ENCODE assay signal across 19 cellular contexts in genomic region chr12:75890660-75891059, GRCh38.
DNase-seq lines count a peak whose midpoint lies in the region; ATAC-seq, FAIRE-seq and TF ChIP-seq lines count a peak whose summit lies in the region.
"Had no signal": no experiment of that assay in that cellular context is flagged by ENCODE, and none has a peak within 500 bp of the region (broad histone marks: within the 10 kb centered on the region; RNA-seq: fewer than 3 reads in every experiment).

No MANE protein-coding gene starts in this region.

- no peak for DNase-seq in HCT116 (ENCODE audit: low read depth, low spot score)
- no peak for DNase-seq in suprapubic skin (ENCODE audit: low spot score in 2 of 2)
- DNase-seq in glutamatergic neuron: no peak
- DNase-seq in RCC 7860 (ENCODE audit: low spot score): no peak
- no peak for DNase-seq in hepatic stellate cell (ENCODE audit: low spot score)
- DNase-seq: CD8-positive, alpha-beta memory T cell; DMS 273 treated with DMSO at 0.1 percent for 48 hours; GOT3; HFFc6; NCI-H1092 treated with DMSO at 0.1 percent for 48 hours; NCI-H1694 treated with DMSO at 0.1 percent for 48 hours; NCI-H446; NCI-H774 had no signal

- H3K9me3 Mint-ChIP-seq in brain (peaks cover 0 to 3% (median 0%) of the 10 kb centered on the region in 5 experiments), glutamatergic neuron (ENCODE audit: unreplicated experiment) (peaks cover 3% of the 10 kb centered on the region)
- H3K9me3 Mint-ChIP-seq: CD8-positive, alpha-beta memory T cell; HFFc6 had no signal

- RAD21 ChIA-PET in HCT116 (lab: Charles Lee; ENCODE audit: low non-redundant PET in 1 of 2, low total read pairs in 2 of 2, uncharacterized antibody in 2 of 2, unreplicated experiment in 2 of 2): no interaction called here

- TSS peak; percentile 43 for BruUV-seq in HCT116 (replicated peaks; lab: Mats Ljungman, UMichigan)

- H3K4me1 Mint-ChIP-seq in brain (peaks cover 42% of the 10 kb centered on the region), glutamatergic neuron (ENCODE audit: low read depth, unreplicated experiment) (peaks cover 11% of the 10 kb centered on the region)
- H3K4me1 Mint-ChIP-seq: CD8-positive, alpha-beta memory T cell had no signal

- H3K36me3 ChIP-seq in HCT116 (ENCODE audit: control insufficient read depth in 1 of 2, insufficient read depth in 2 of 2, low read length in 2 of 2): no peaks in the 10 kb centered on the region
- no peaks in the 10 kb centered on the region for H3K36me3 ChIP-seq in neural cell (ENCODE audit: insufficient read depth, low read length)
- H3K36me3 ChIP-seq in suprapubic skin: no peaks in the 10 kb centered on the region
- H3K36me3 ChIP-seq: SJSA1 had no signal

- H3K27me3 ChIP-seq in HCT116 (ENCODE audit: insufficient read depth, low read length) (no peaks in the 10 kb centered on the region), neural cell (ENCODE audit: insufficient read depth, low read depth, low read length) (no peaks in the 10 kb centered on the region), suprapubic skin (no peaks in the 10 kb centered on the region)
- H3K27me3 ChIP-seq: SJSA1 had no signal

- H3K79me2 ChIP-seq in HCT116 (ENCODE audit: insufficient read depth, low read length): no peaks in the 10 kb centered on the region
- H3K79me2 ChIP-seq in neural cell (replicated peaks; ENCODE audit: insufficient read depth, low read length): no peaks in the 10 kb centered on the region

- H3K9ac ChIP-seq in HCT116 (ENCODE audit: low read length): peak overlapping the region; percentile 56
- no peak overlapping the region for H3K9ac ChIP-seq in neural cell (ENCODE audit: low read length)

- TF ChIP-seq RAD21 in HCT116 (IDR thresholded peaks at IDR 0.05; ENCODE audit: low read depth) (no peak), neural cell (conservative IDR thresholded peaks at IDR 0.05) (no peak)

- H3K27me3 Mint-ChIP-seq in brain (peaks cover 3% of the 10 kb centered on the region), glutamatergic neuron (ENCODE audit: unreplicated experiment) (no peaks in the 10 kb centered on the region)

- intact Hi-C loops in HCT116 (cut with micrococcal nuclease): loop anchor here (5.0 kb wide), 1 partner anchor 132 kb away; no protein-coding TSS in a partner anchor

- H2AFZ ChIP-seq in HCT116 (ENCODE audit: low read depth, low read length, poor library complexity, severe bottlenecking): no peak overlapping the region
- H2AFZ ChIP-seq in neural cell (ENCODE audit: low read depth, low read length): no peak overlapping the region

- no peaks in the 10 kb centered on the region for H3K9me2 ChIP-seq in HCT116 (ENCODE audit: insufficient read depth)
- H3K9me2 ChIP-seq in neural cell (ENCODE audit: insufficient read depth, low read length): no peaks in the 10 kb centered on the region

- peak overlapping the region; percentile 94 for H3K27ac ChIP-seq in HCT116 (ENCODE audit: low read depth, low read length)
- H3K27ac ChIP-seq in neural cell (ENCODE audit: low read length): peak overlapping the region; percentile 89
- peak overlapping the region; percentile 37 for H3K27ac ChIP-seq in suprapubic skin
- H3K27ac ChIP-seq: SJSA1 had no signal

- H3K4me1 ChIP-seq in HCT116 (ENCODE audit: control insufficient read depth in 1 of 2, insufficient read depth in 2 of 2, low read length in 2 of 2) (peaks cover 70 to 82% of the 10 kb centered on the region in 2 experiments), suprapubic skin (peaks cover 8% of the 10 kb centered on the region)

- TF ChIP-seq POLR2A in HCT116 (IDR thresholded peaks at IDR 0.05; ENCODE audit: borderline replicate concordance, extremely low read depth, insufficient read depth, insufficient read length): no peak
- no peak for TF ChIP-seq POLR2A in suprapubic skin (IDR thresholded peaks at IDR 0.05)

- no peaks in the 10 kb centered on the region for H3K9me3 ChIP-seq in HCT116 (ENCODE audit: control insufficient read depth in 1 of 2, insufficient read depth in 1 of 2, low read depth in 1 of 2, low read length in 2 of 2)
- H3K9me3 ChIP-seq in neural cell (ENCODE audit: low read length): no peaks in the 10 kb centered on the region
- H3K9me3 ChIP-seq in suprapubic skin: no peaks in the 10 kb centered on the region
- H3K9me3 ChIP-seq: SJSA1 had no signal

- POLR2A ChIA-PET in HCT116 (lab: Charles Lee): interaction anchor here (0.7 to 1.3 kb wide), 2 partner anchors 53 to 230 kb away, joined by 3 read pairs; no protein-coding TSS in a partner anchor

- H3K36me3 Mint-ChIP-seq in brain: no peaks in the 10 kb centered on the region
- no peaks in the 10 kb centered on the region for H3K36me3 Mint-ChIP-seq in glutamatergic neuron (ENCODE audit: unreplicated experiment)
- H3K36me3 Mint-ChIP-seq: CD8-positive, alpha-beta memory T cell had no signal

- ATAC-seq in HCT116 (no peak), GM21390 (IDR thresholded peaks at IDR 0.05; ENCODE audit: unreplicated experiment) (no peak)
- ATAC-seq: K562 had no signal

- H3K4me2 ChIP-seq in HCT116 (ENCODE audit: low read length) (peak overlapping the region; percentile 53), neural cell (ENCODE audit: low read length) (no peak overlapping the region)

- no peak for FAIRE-seq in RCC 7860 (lab: Jason Lieb, UNC)
- FAIRE-seq: HTR-8/SVneo had no signal

- TF ChIP-seq CTCF in HCT116 (IDR thresholded peaks at IDR 0.05 in 2 of 3, conservative IDR thresholded peaks at IDR 0.05 in 1 of 3; ENCODE audit: borderline replicate concordance in 1 of 3, insufficient read depth in 1 of 3, low read depth in 2 of 3, low read length in 2 of 3): no peak
- no peak for TF ChIP-seq CTCF in brain (conservative IDR thresholded peaks at IDR 0.05)
- no peak for TF ChIP-seq CTCF in neural cell (IDR thresholded peaks at IDR 0.05; ENCODE audit: poor library complexity, severe bottlenecking)
- no peak for TF ChIP-seq CTCF in suprapubic skin (IDR thresholded peaks at IDR 0.05)
- TF ChIP-seq CTCF in glutamatergic neuron (IDR thresholded peaks at IDR 0.05; ENCODE audit: partially characterized antibody, unreplicated experiment): no peak

- H3K4me3 Mint-ChIP-seq in brain (peak overlapping the region in 1 of 5 experiments; percentile 35), glutamatergic neuron (ENCODE audit: unreplicated experiment) (no peak overlapping the region)
- H3K4me3 Mint-ChIP-seq: CD8-positive, alpha-beta memory T cell; HFFc6 had no signal

- no peaks in the 10 kb centered on the region for H3F3A ChIP-seq in neural cell (ENCODE audit: insufficient read depth, low read length, poor library complexity, severe bottlenecking)

- CTCF ChIA-PET in HCT116 (lab: Charles Lee): no interaction called here

- TF ChIP-seq EP300 in neural cell (conservative IDR thresholded peaks at IDR 0.05; ENCODE audit: poor library complexity, severe bottlenecking) (no peak), suprapubic skin (IDR thresholded peaks at IDR 0.05) (no peak)

- WGBS in suprapubic skin: 72% methylated on average over 2 of the region's 2 CpGs

- H3K27ac Mint-ChIP-seq in brain (peak overlapping the region in 4 of 5 experiments; percentile 57 to 100 (median 97)), glutamatergic neuron (ENCODE audit: unreplicated experiment) (no peak overlapping the region)
- H3K27ac Mint-ChIP-seq: CD8-positive, alpha-beta memory T cell; HFFc6 had no signal

- H3K4me3 ChIP-seq in HCT116 (replicated peaks in 1 of 2; ENCODE audit: low read depth in 1 of 2, low read length in 2 of 2) (no peak overlapping the region), neural cell (ENCODE audit: low read length) (no peak overlapping the region), suprapubic skin (no peak overlapping the region)
- H3K4me3 ChIP-seq: K562, SJSA1 had no signal

- H4K20me1 ChIP-seq in HCT116 (ENCODE audit: insufficient read depth): no peaks in the 10 kb centered on the region
- no peaks in the 10 kb centered on the region for H4K20me1 ChIP-seq in neural cell (ENCODE audit: insufficient read depth)

TF ChIP-seq in HCT116, 20 proteins besides CTCF, POLR2A, EP300 and RAD21:
- TF ChIP-seq POLR2AphosphoS5 (IDR thresholded peaks at IDR 0.05; ENCODE audit: low read depth, low read length): 0 out of 2 replicates have a peak, but pooled peaks have one; percentile 8
- TF ChIP-seq SIN3A (IDR thresholded peaks at IDR 0.05; ENCODE audit: low read depth): no peak

TF ChIP-seq in neural cell, 6 proteins besides CTCF, POLR2A, EP300 and RAD21:
- no peak for TF ChIP-seq MXI1 (conservative IDR thresholded peaks at IDR 0.05; ENCODE audit: poor library complexity, severe bottlenecking)

Comparison
In these comparisons a context has a peak if more than half of its experiments do, and no peak if none do; other contexts are left out.
1. H3K27ac ChIP-seq: peak in every context shown above with its lines; median percentile 94 in HCT116; 89 in neural cell; 37 in suprapubic skin.